ENCODE assay signal across 25 cellular contexts in the genomic region with DNA sequence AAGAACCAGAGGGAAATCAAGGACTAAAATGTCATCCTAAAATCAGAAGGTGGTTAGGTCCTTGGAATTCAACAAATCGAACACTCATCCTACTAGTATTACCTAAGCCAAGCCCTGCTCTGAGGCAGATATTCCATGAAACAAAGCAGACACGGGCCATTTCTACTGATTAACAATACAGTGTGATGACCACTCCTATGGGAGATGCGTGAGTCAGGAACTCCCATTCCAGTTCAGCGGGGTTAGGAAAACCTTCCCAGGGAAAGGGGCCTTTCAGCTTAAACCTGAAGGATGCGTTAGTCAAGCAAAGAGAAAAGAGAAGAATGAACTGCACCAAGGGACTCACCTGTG.
"Had no signal": no experiment of that assay in that cellular context is flagged by ENCODE, and none has a peak within 500 bp of the region (broad histone marks: within the 10 kb centered on the region; RNA-seq: fewer than 3 reads in every experiment).

No MANE protein-coding gene starts in this region.

- DNase-seq: activated CD4-positive, alpha-beta memory T cell treated with anti-CD3 and anti-CD28 coated beads for 36 hours; activated CD4-positive, alpha-beta T cell treated with anti-CD3 and anti-CD28 coated beads for 4 hours; activated CD4-positive, CD25-positive, alpha-beta regulatory T cell; activated naive CD4-positive, alpha-beta T cell treated with anti-CD3 and anti-CD28 coated beads for 36 hours; activated naive CD8-positive, alpha-beta T cell treated with anti-CD3 and anti-CD28 coated beads, Interleukin-2, amount 10 ng/mL, durations not matched to agents 7 days and 5 days; activated T-cell treated with anti-CD3 and anti-CD28 coated beads, Interleukin-2, amount 50 U/mL, for 48 hours; amygdala; colonic mucosa; dorsolateral prefrontal cortex; effector memory CD8-positive, alpha-beta T cell; heart right ventricle; kidney; lower lobe of right lung; posterior cingulate gyrus; spleen; stimulated activated CD4-positive, alpha-beta T cell treated with anti-CD3 and anti-CD28 coated beads, Interleukin-4, amount 100 ng/mL, for 1 hour; stimulated activated naive CD8-positive, alpha-beta T cell treated with anti-CD3 and anti-CD28 coated beads, Interleukin-15, Interleukin-2, amounts not matched to agents 100 U/mL and 50 U/mL, for 24 hours; SW 1271; T-helper 17 cell; tibial artery had no signal

- ATAC-seq: effector memory CD8-positive, alpha-beta T cell; esophagus mucosa; heart right ventricle; stimulated activated naive CD8-positive, alpha-beta T cell treated with anti-CD3 and anti-CD28 coated beads, Interleukin-15, Interleukin-2, amounts not matched to agents 100 U/mL and 50 U/mL, for 24 hours; T-helper 17 cell had no signal

- H3K27me3 ChIP-seq: colonic mucosa, dorsolateral prefrontal cortex, spleen, tibial artery had no signal

- H3K4me1 Mint-ChIP-seq: nephron, T-helper 17 cell had no signal

- H3K27me3 Mint-ChIP-seq: T-helper 17 cell had no signal

- H3K27ac Mint-ChIP-seq: activated CD4-positive, alpha-beta memory T cell treated with anti-CD3 and anti-CD28 coated beads for 36 hours; activated naive CD4-positive, alpha-beta T cell treated with anti-CD3 and anti-CD28 coated beads for 36 hours; activated naive CD8-positive, alpha-beta T cell treated with anti-CD3 and anti-CD28 coated beads, Interleukin-2, amount 10 ng/mL, durations not matched to agents 7 days and 5 days; effector memory CD8-positive, alpha-beta T cell; nephron; T-helper 17 cell had no signal

- H3K4me1 ChIP-seq: colonic mucosa, lower lobe of right lung, tibial artery had no signal

- H3K27ac ChIP-seq: colonic mucosa, dorsolateral prefrontal cortex, heart right ventricle, lower lobe of right lung, spleen, tibial artery had no signal

- H3K9me3 ChIP-seq: colonic mucosa, heart right ventricle, lower lobe of right lung, spleen, tibial artery had no signal

- H3K9me3 Mint-ChIP-seq: activated CD4-positive, alpha-beta memory T cell treated with anti-CD3 and anti-CD28 coated beads for 36 hours; activated naive CD4-positive, alpha-beta T cell treated with anti-CD3 and anti-CD28 coated beads for 36 hours; effector memory CD8-positive, alpha-beta T cell had no signal

- H3K36me3 Mint-ChIP-seq: activated CD4-positive, alpha-beta memory T cell treated with anti-CD3 and anti-CD28 coated beads for 36 hours had no signal

- H3K4me3 ChIP-seq: colonic mucosa, dorsolateral prefrontal cortex, heart right ventricle, lower lobe of right lung, spleen, tibial artery had no signal

- H3K4me3 Mint-ChIP-seq: activated CD4-positive, alpha-beta memory T cell treated with anti-CD3 and anti-CD28 coated beads for 36 hours; activated naive CD4-positive, alpha-beta T cell treated with anti-CD3 and anti-CD28 coated beads for 36 hours; activated naive CD8-positive, alpha-beta T cell treated with anti-CD3 and anti-CD28 coated beads, Interleukin-2, amount 10 ng/mL, durations not matched to agents 7 days and 5 days; effector memory CD8-positive, alpha-beta T cell; nephron; T-helper 17 cell had no signal

- H3K36me3 ChIP-seq: colonic mucosa, heart right ventricle, lower lobe of right lung, spleen, tibial artery had no signal

- FAIRE-seq: bronchial epithelial cell, endothelial cell of umbilical vein, kidney, urothelium cell line had no signal
